In genomic region chr20:63750807-63751470, GRCh38 we compare ENCODE assay signal across 1 cellular context.
TF ChIP-seq lines count a peak whose summit lies in the region.

No MANE protein-coding gene starts in this region.

TF ChIP-seq in WTC11, 78 proteins besides CTCF, POLR2A, EP300 and RAD21 (continued from another document):
- TF ChIP-seq, protein P1, sequence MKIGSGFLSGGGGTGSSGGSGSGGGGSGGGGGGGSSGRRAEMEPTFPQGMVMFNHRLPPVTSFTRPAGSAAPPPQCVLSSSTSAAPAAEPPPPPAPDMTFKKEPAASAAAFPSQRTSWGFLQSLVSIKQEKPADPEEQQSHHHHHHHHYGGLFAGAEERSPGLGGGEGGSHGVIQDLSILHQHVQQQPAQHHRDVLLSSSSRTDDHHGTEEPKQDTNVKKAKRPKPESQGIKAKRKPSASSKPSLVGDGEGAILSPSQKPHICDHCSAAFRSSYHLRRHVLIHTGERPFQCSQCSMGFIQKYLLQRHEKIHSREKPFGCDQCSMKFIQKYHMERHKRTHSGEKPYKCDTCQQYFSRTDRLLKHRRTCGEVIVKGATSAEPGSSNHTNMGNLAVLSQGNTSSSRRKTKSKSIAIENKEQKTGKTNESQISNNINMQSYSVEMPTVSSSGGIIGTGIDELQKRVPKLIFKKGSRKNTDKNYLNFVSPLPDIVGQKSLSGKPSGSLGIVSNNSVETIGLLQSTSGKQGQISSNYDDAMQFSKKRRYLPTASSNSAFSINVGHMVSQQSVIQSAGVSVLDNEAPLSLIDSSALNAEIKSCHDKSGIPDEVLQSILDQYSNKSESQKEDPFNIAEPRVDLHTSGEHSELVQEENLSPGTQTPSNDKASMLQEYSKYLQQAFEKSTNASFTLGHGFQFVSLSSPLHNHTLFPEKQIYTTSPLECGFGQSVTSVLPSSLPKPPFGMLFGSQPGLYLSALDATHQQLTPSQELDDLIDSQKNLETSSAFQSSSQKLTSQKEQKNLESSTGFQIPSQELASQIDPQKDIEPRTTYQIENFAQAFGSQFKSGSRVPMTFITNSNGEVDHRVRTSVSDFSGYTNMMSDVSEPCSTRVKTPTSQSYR (CRISPR knock-in tag; IDR thresholded peaks at IDR 0.05): no peak
- TF ChIP-seq, protein P2, sequence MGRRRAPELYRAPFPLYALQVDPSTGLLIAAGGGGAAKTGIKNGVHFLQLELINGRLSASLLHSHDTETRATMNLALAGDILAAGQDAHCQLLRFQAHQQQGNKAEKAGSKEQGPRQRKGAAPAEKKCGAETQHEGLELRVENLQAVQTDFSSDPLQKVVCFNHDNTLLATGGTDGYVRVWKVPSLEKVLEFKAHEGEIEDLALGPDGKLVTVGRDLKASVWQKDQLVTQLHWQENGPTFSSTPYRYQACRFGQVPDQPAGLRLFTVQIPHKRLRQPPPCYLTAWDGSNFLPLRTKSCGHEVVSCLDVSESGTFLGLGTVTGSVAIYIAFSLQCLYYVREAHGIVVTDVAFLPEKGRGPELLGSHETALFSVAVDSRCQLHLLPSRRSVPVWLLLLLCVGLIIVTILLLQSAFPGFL (CRISPR knock-in tag; IDR thresholded peaks at IDR 0.05; ENCODE audit: borderline replicate concordance): no peak
- TF ChIP-seq MYBL2 (CRISPR knock-in tag; IDR thresholded peaks at IDR 0.05): no peak
- TF ChIP-seq ZBTB21 (CRISPR knock-in tag; IDR thresholded peaks at IDR 0.05; ENCODE audit: borderline replicate concordance): no peak
- TF ChIP-seq ZNF138 (CRISPR knock-in tag; conservative IDR thresholded peaks at IDR 0.05): no peak
- TF ChIP-seq FOXP1 (CRISPR knock-in tag; IDR thresholded peaks at IDR 0.05; ENCODE audit: borderline replicate concordance): no peak
- no peak for TF ChIP-seq E2F5 (CRISPR knock-in tag; IDR thresholded peaks at IDR 0.05)
- no peak for TF ChIP-seq SOX15 (CRISPR knock-in tag; IDR thresholded peaks at IDR 0.05)
- TF ChIP-seq GTF2I (CRISPR knock-in tag; conservative IDR thresholded peaks at IDR 0.05): no peak
- no peak for TF ChIP-seq NR2C2 (CRISPR knock-in tag; IDR thresholded peaks at IDR 0.05)
- TF ChIP-seq E2F1 (CRISPR knock-in tag; IDR thresholded peaks at IDR 0.05): no peak
- TF ChIP-seq, protein P3, sequence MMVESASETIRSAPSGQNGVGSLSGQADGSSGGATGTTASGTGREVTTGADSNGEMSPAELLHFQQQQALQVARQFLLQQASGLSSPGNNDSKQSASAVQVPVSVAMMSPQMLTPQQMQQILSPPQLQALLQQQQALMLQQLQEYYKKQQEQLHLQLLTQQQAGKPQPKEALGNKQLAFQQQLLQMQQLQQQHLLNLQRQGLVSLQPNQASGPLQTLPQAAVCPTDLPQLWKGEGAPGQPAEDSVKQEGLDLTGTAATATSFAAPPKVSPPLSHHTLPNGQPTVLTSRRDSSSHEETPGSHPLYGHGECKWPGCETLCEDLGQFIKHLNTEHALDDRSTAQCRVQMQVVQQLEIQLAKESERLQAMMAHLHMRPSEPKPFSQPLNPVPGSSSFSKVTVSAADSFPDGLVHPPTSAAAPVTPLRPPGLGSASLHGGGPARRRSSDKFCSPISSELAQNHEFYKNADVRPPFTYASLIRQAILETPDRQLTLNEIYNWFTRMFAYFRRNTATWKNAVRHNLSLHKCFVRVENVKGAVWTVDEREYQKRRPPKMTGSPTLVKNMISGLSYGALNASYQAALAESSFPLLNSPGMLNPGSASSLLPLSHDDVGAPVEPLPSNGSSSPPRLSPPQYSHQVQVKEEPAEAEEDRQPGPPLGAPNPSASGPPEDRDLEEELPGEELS (CRISPR knock-in tag; IDR thresholded peaks at IDR 0.05): no peak
- TF ChIP-seq MLX (CRISPR knock-in tag; IDR thresholded peaks at IDR 0.05): no peak
- TF ChIP-seq, protein P4, sequence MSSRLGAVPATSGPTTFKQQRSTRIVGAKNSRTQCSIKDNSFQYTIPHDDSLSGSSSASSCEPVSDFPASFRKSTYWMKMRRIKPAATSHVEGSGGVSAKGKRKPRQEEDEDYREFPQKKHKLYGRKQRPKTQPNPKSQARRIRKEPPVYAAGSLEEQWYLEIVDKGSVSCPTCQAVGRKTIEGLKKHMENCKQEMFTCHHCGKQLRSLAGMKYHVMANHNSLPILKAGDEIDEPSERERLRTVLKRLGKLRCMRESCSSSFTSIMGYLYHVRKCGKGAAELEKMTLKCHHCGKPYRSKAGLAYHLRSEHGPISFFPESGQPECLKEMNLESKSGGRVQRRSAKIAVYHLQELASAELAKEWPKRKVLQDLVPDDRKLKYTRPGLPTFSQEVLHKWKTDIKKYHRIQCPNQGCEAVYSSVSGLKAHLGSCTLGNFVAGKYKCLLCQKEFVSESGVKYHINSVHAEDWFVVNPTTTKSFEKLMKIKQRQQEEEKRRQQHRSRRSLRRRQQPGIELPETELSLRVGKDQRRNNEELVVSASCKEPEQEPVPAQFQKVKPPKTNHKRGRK (CRISPR knock-in tag; IDR thresholded peaks at IDR 0.05; ENCODE audit: borderline replicate concordance): no peak
- no peak for TF ChIP-seq JUN (CRISPR knock-in tag; IDR thresholded peaks at IDR 0.05)
- TF ChIP-seq CREM (CRISPR knock-in tag; IDR thresholded peaks at IDR 0.05): no peak
- no peak for TF ChIP-seq KAT7 (CRISPR knock-in tag; IDR thresholded peaks at IDR 0.05; ENCODE audit: borderline replicate concordance)
